In the genomic region with DNA sequence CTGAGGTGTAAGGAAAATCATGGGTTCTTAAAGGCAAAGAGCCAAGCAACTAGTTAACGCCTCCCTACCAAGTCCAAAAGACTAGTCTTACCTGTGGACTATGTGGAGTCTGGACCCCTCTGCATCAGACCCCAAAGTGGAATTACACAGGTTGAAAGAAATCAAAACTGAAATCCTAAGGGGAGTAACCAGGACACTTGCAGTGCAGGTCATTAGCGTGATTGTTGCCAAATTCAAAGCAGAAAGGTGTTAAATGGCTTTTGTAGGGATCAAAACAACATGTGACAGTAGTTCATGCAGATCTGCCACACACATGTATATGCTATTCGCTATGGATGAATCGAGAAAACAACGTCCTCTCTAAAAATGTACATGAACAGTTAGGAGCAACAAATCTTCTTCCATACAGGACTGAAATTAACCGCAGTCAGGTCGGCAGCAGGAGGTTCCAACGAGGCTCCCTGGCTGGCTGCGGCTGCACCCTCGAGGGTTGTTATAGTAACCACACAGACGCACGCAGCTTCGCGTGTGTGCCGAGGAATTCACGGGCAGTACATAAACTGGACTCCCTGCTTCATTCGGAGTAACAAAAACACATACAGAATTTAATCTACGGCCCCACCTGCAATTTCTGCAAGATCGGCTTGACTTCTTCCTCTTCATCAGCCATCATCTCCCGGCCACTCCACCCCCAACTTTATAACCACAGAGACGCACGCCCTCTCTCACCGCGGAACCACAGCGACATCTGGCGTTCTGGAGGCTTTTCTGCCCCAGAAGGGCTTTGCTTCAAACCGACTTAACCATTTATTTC, we compare ENCODE assay signal across 8 cellular contexts. TPM values are rescaled to one million over a fixed set of nuclear protein-coding genes. Genes with fewer than 3 reads are reported as not detected.
DNase-seq lines count a peak whose midpoint lies in the region; ATAC-seq and TF ChIP-seq lines count a peak whose summit lies in the region.

A gene with protein sequence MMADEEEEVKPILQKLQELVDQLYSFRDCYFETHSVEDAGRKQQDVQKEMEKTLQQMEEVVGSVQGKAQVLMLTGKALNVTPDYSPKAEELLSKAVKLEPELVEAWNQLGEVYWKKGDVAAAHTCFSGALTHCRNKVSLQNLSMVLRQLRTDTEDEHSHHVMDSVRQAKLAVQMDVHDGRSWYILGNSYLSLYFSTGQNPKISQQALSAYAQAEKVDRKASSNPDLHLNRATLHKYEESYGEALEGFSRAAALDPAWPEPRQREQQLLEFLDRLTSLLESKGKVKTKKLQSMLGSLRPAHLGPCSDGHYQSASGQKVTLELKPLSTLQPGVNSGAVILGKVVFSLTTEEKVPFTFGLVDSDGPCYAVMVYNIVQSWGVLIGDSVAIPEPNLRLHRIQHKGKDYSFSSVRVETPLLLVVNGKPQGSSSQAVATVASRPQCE (minus strand): TSS at position 687 of the 814 bp plus-strand sequence. CDS start 14 bp downstream, at position 673.

- H3K27ac ChIP-seq in BLaER1 (peak within 1 kb of the TSS; percentile 36; the same call in 1 of the 2 replicates), left lung (peak within 1 kb of the TSS in 1 of 2 donors; percentile 74)

- 0 out of 2 replicates have a peak, but pooled peaks cover 7% of the 10 kb centered on the region for H4K20me1 ChIP-seq in BLaER1

- TF ChIP-seq CTCF in left lung (IDR thresholded peaks at IDR 0.05), result peak; percentile 90 to 94

- H3K27me3 ChIP-seq in BLaER1 (no peaks in the 10 kb centered on the region), left lung (no peaks in the 10 kb centered on the region)

- peak within 1 kb of the TSS; percentile 88 for H3K4me2 ChIP-seq in BLaER1

- DNase-seq in GM19240 (ENCODE audit: insufficient read length, low spot score), result peak; percentile 80
- DNase-seq in NCI-H526 (lab: John Stamatoyannopoulos, UW), result peak; percentile 63 to 83
- DNase-seq in activated CD4-positive, alpha-beta T cell treated with anti-CD3 and anti-CD28 coated beads for 48 hours, result peak; percentile 91
- DNase-seq in dermis blood vessel endothelial cell, result peak; percentile 95
- DNase-seq in left lung, result peak; percentile 84 to 93
- DNase-seq in stimulated activated CD4-positive, alpha-beta T cell treated with anti-CD3 and anti-CD28 coated beads, Interleukin-2, amount 100 ng/mL, for 48 hours, result peak; percentile 87 to 92

- peak; percentile 85 for ATAC-seq in HG03469 (IDR thresholded peaks at IDR 0.05; ENCODE audit: unreplicated experiment)
- ATAC-seq in left lung, result peak; percentile 100

- H3K9me3 ChIP-seq in BLaER1 (no peaks in the 10 kb centered on the region), left lung (no peaks in the 10 kb centered on the region)

- H3K4me1 ChIP-seq in BLaER1 (peaks cover 15% of the 10 kb centered on the region), left lung (peaks cover 0 to 20% of the 10 kb centered on the region in 2 donors)

- H3K36me3 ChIP-seq in BLaER1 (peaks cover 17% of the 10 kb centered on the region), left lung (peaks cover 0 to 16% of the 10 kb centered on the region in 2 donors)

- H3K9ac ChIP-seq in BLaER1, result peak within 1 kb of the TSS; percentile 70

- H3K4me3 ChIP-seq in BLaER1 (peak within 1 kb of the TSS; percentile 75), left lung (peak within 1 kb of the TSS; percentile 77 to 81)

- intact Hi-C loops in left lung (cut with DNase I), result no loop called here

RNA-seq across cellular contexts. Expression of the gene that starts here (rescaled TPM):
- total RNA-seq in dermis blood vessel endothelial cell (30.5 and 31.8 TPM in 2 replicates), left lung (10 to 100 TPM; 16.6 to 18.3 TPM)
